In the genomic region with DNA sequence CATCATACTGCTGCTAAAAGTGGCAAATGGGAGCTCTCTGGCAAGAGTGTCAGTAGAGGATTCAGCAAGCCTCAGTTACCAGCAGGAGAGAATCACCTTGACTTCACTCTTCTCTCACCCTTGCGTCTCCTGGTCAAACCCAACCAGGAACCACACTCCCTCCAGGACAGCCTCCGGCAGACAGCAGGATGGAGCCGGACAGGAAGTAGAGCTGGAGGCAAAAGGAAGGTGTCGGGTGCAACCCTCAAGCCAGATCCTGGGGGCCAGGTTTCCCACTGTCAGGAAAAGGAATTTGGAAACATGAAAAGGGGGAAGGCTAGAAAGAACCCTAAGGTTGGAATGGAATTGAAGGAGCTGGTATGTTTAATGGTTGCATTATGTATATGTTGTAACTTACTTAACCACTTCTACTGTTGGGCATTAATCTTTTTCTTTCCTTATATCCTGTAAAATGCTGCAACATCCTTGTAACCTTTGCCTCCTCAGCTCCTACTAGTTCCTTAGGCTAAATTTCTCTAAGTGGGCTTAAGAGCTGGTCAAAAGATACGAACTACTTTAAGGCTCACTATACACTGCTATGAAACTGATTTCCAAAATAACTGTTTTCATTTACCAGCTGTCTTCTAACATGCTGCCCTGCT, we compare ENCODE assay signal across 13 cellular contexts. TPM values are rescaled to one million over a fixed set of nuclear protein-coding genes. Genes with fewer than 3 reads are reported as not detected.
A peak's percentile ranks its signal among the peaks of the same experiment; 100 is the strongest.
DNase-seq lines count a peak whose midpoint lies in the region; ATAC-seq and TF ChIP-seq lines count a peak whose summit lies in the region.
"Had no signal": no experiment of that assay in that cellular context is flagged by ENCODE, and none has a peak within 500 bp of the region (broad histone marks: within the 10 kb centered on the region; RNA-seq: fewer than 3 reads in every experiment).

No MANE protein-coding gene starts in this region.

- CTCF ChIA-PET in activated naive CD4-positive, alpha-beta T cell treated with anti-CD3 and anti-CD28 coated beads for 36 hours (lab: Charles Lee), result interaction anchor here (0.9 to 2.7 kb wide), 10 partner anchors 16 to 296 kb away, joined by 3 to 14 read pairs (median 4); no protein-coding TSS in a partner anchor

- H3K4me1 Mint-ChIP-seq in activated naive CD4-positive, alpha-beta T cell treated with anti-CD3 and anti-CD28 coated beads for 36 hours (ENCODE audit: low read depth), result peaks cover 95% of the 10 kb centered on the region
- peaks cover 79% of the 10 kb centered on the region for H3K4me1 Mint-ChIP-seq in dendritic cell treated with granulocyte-macrophage colony-stimulating factor and Interleukin-4, amounts not matched to agents 40 ng/mL and 50 ng/mL, for 4 days (ENCODE audit: low read depth)
- H3K4me1 Mint-ChIP-seq in stimulated activated naive B cell treated with anti-CD40 and anti-IgM and Interleukin-4, amounts not matched to agents 10 μg/mL and 1 μg/mL and 100 μg/mL, for 72 hours, result peaks cover 59 to 91% of the 10 kb centered on the region in 2 donors

- no peaks in the 10 kb centered on the region for H3K9me2 ChIP-seq in SU-DHL-6 (replicated peaks; ENCODE audit: insufficient read depth, low read length)

- no peak for DNase-seq in activated naive CD4-positive, alpha-beta T cell treated with anti-CD3 and anti-CD28 coated beads for 36 hours
- DNase-seq in activated naive CD4-positive, alpha-beta T cell treated with anti-CD3 and anti-CD28 coated beads, Interleukin-2, amount 50 U/mL, for 16 hours, result no peak
- no peak for DNase-seq in stimulated activated naive B cell treated with anti-CD40 and anti-IgM and Interleukin-4, amounts not matched to agents 10 μg/mL and 1 μg/mL and 100 μg/mL, for 72 hours
- DNase-seq in head of caudate nucleus (no peak), inferior parietal cortex (ENCODE audit: extremely low spot score) (no peak), NCI-H510A treated with DMSO at 0.1 percent for 48 hours (lab: John Stamatoyannopoulos, UW) (no peak)
- DNase-seq: DMS53; foreskin keratinocyte; sigmoid colon; stimulated activated CD4-positive, alpha-beta T cell treated with anti-CD3 and anti-CD28 coated beads, Interleukin-4, amount 100 ng/mL, for 24 hours; T1000 had no signal

- no peak for ATAC-seq in stimulated activated naive B cell treated with anti-CD40 and anti-IgM and Interleukin-4, amounts not matched to agents 10 μg/mL and 1 μg/mL and 100 μg/mL, for 72 hours (replicated peaks)
- ATAC-seq: foreskin keratinocyte had no signal

- H3K9me3 Mint-ChIP-seq in activated naive CD4-positive, alpha-beta T cell treated with anti-CD3 and anti-CD28 coated beads for 36 hours, result no peaks in the 10 kb centered on the region
- H3K9me3 Mint-ChIP-seq in dendritic cell treated with granulocyte-macrophage colony-stimulating factor and Interleukin-4, amounts not matched to agents 40 ng/mL and 50 ng/mL, for 4 days, result no peaks in the 10 kb centered on the region
- H3K9me3 Mint-ChIP-seq in stimulated activated naive B cell treated with anti-CD40 and anti-IgM and Interleukin-4, amounts not matched to agents 10 μg/mL and 1 μg/mL and 100 μg/mL, for 72 hours, result peaks cover 0 to 4% of the 10 kb centered on the region in 2 donors

- H3K9ac ChIP-seq in SU-DHL-6 (ENCODE audit: low read length), result peak overlapping the region; percentile 48

- intact Hi-C loops in activated naive CD4-positive, alpha-beta T cell treated with anti-CD3 and anti-CD28 coated beads for 36 hours (cut with micrococcal nuclease), result no loop called here
- intact Hi-C loops in dendritic cell treated with granulocyte-macrophage colony-stimulating factor and Interleukin-4, amounts not matched to agents 40 ng/mL and 50 ng/mL, for 4 days (cut with micrococcal nuclease), result no loop called here
- intact Hi-C loops in head of caudate nucleus (cut with DNase I), result no loop called here

- H2AFZ ChIP-seq in SU-DHL-6 (ENCODE audit: low read depth, low read length, severe bottlenecking), result peak overlapping the region; percentile 3

- H3K27me3 ChIP-seq in SU-DHL-6 (ENCODE audit: low read length), result no peaks in the 10 kb centered on the region
- H3K27me3 ChIP-seq: foreskin keratinocyte, sigmoid colon had no signal

- peak overlapping the region; percentile 88 for H3K4me2 ChIP-seq in SU-DHL-6 (ENCODE audit: low read depth, low read length, poor library complexity, severe bottlenecking)

- peak overlapping the region; percentile 18 for H3K4me3 ChIP-seq in SU-DHL-6 (ENCODE audit: insufficient read depth, low read length, poor library complexity, severe bottlenecking)
- H3K4me3 ChIP-seq: sigmoid colon had no signal

- H3K9me3 ChIP-seq in SU-DHL-6 (ENCODE audit: insufficient read depth, low read length), result no peaks in the 10 kb centered on the region
- H3K9me3 ChIP-seq: sigmoid colon had no signal

- TF ChIP-seq CTCF in SU-DHL-6 (IDR thresholded peaks at IDR 0.05; ENCODE audit: insufficient read depth, low read length, poor library complexity, severe bottlenecking), result no peak

- H3K79me2 ChIP-seq in SU-DHL-6 (ENCODE audit: insufficient read depth, low read length), result peaks cover 69% of the 10 kb centered on the region

- no peaks in the 10 kb centered on the region for H4K20me1 ChIP-seq in SU-DHL-6 (ENCODE audit: low read depth, low read length)

- peak overlapping the region; percentile 50 for H3K4me3 Mint-ChIP-seq in activated naive CD4-positive, alpha-beta T cell treated with anti-CD3 and anti-CD28 coated beads for 36 hours
- no peak overlapping the region for H3K4me3 Mint-ChIP-seq in dendritic cell treated with granulocyte-macrophage colony-stimulating factor and Interleukin-4, amounts not matched to agents 40 ng/mL and 50 ng/mL, for 4 days
- H3K4me3 Mint-ChIP-seq in stimulated activated naive B cell treated with anti-CD40 and anti-IgM and Interleukin-4, amounts not matched to agents 10 μg/mL and 1 μg/mL and 100 μg/mL, for 72 hours, result no peak overlapping the region

- H3F3A ChIP-seq in SU-DHL-6 (ENCODE audit: insufficient read depth), result peaks cover 65% of the 10 kb centered on the region

- H3K36me3 Mint-ChIP-seq in activated naive CD4-positive, alpha-beta T cell treated with anti-CD3 and anti-CD28 coated beads for 36 hours (ENCODE audit: low read depth), result peaks cover 10% of the 10 kb centered on the region
- H3K36me3 Mint-ChIP-seq in dendritic cell treated with granulocyte-macrophage colony-stimulating factor and Interleukin-4, amounts not matched to agents 40 ng/mL and 50 ng/mL, for 4 days (ENCODE audit: low read depth), result peaks cover 52% of the 10 kb centered on the region
- peaks cover 30 to 41% of the 10 kb centered on the region in 2 donors for H3K36me3 Mint-ChIP-seq in stimulated activated naive B cell treated with anti-CD40 and anti-IgM and Interleukin-4, amounts not matched to agents 10 μg/mL and 1 μg/mL and 100 μg/mL, for 72 hours

- H3K27me3 Mint-ChIP-seq in activated naive CD4-positive, alpha-beta T cell treated with anti-CD3 and anti-CD28 coated beads for 36 hours (ENCODE audit: low read depth), result no peaks in the 10 kb centered on the region
- no peaks in the 10 kb centered on the region for H3K27me3 Mint-ChIP-seq in dendritic cell treated with granulocyte-macrophage colony-stimulating factor and Interleukin-4, amounts not matched to agents 40 ng/mL and 50 ng/mL, for 4 days
- H3K27me3 Mint-ChIP-seq in stimulated activated naive B cell treated with anti-CD40 and anti-IgM and Interleukin-4, amounts not matched to agents 10 μg/mL and 1 μg/mL and 100 μg/mL, for 72 hours, result no peaks in the 10 kb centered on the region

- no peaks in the 10 kb centered on the region for H3K36me3 ChIP-seq in SU-DHL-6 (ENCODE audit: low read length)
- H3K36me3 ChIP-seq: sigmoid colon had no signal

- peak overlapping the region; percentile 96 for H3K27ac ChIP-seq in SU-DHL-6 (ENCODE audit: low read depth, low read length)
- H3K27ac ChIP-seq: foreskin keratinocyte, sigmoid colon had no signal

- peak overlapping the region; percentile 84 for H3K27ac Mint-ChIP-seq in activated naive CD4-positive, alpha-beta T cell treated with anti-CD3 and anti-CD28 coated beads for 36 hours
- peak overlapping the region; percentile 22 for H3K27ac Mint-ChIP-seq in dendritic cell treated with granulocyte-macrophage colony-stimulating factor and Interleukin-4, amounts not matched to agents 40 ng/mL and 50 ng/mL, for 4 days
- H3K27ac Mint-ChIP-seq in stimulated activated naive B cell treated with anti-CD40 and anti-IgM and Interleukin-4, amounts not matched to agents 10 μg/mL and 1 μg/mL and 100 μg/mL, for 72 hours, result peak overlapping the region; percentile 82

RNA-seq across cellular contexts. Expression of gene CYTH1, which starts 40.3 kb away (rescaled TPM):
- 100 to 1,000 TPM; 145 to 149 TPM for total RNA-seq in activated naive CD4-positive, alpha-beta T cell treated with anti-CD3 and anti-CD28 coated beads for 36 hours

Comparison
In these comparisons a context has a peak if more than half of its experiments do, and no peak if none do; other contexts are left out.
1. H3K27ac Mint-ChIP-seq: peak in every context shown above with its lines; median percentile 84 in activated naive CD4-positive, alpha-beta T cell treated with anti-CD3 and anti-CD28 coated beads for 36 hours; 82 in stimulated activated naive B cell treated with anti-CD40 and anti-IgM and Interleukin-4, amounts not matched to agents 10 μg/mL and 1 μg/mL and 100 μg/mL, for 72 hours; 22 in dendritic cell treated with granulocyte-macrophage colony-stimulating factor and Interleukin-4, amounts not matched to agents 40 ng/mL and 50 ng/mL, for 4 days.